In the genomic region with DNA sequence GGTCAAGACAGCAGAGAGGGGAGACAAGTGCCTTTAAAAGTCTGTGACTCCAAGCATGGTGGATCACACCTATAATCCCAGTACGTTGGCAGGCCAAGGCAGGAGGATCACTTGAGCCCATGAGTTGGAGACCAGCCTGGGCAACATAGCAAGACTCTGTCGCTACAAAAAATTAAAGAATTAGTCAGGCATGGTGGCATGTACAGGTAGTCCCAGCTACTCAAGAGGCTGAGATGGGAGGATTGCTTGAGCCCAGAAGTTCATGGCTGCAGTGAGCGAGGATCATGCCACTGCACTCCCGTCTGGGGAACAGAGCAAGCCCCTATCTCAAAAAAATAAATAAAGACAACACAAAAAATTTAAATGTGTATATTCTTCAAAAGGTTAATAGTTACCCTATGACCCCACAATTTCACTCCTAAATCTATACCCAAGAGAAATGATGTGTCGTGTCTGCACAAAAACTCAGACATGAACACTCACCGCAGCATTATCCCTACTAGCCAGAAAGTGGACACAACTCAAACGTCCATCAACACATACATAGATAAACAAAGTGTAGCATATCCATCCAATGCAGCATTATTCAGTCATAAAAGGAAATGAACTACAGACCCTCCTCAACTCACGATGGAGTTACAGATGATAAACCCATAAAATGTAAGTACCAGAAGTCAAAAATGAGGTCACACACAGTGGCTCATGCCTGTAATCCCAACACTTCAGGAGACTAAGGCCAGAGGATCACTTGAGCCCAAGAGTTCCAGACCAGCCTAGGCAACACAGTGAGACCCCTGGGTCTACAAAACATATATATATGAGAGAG, we compare ENCODE assay signal across 1 cellular context.
A peak's percentile ranks its signal among the peaks of the same experiment; 100 is the strongest.
TF ChIP-seq lines count a peak whose summit lies in the region.

No MANE protein-coding gene starts in this region.

TF ChIP-seq in K562, 482 proteins besides CTCF, POLR2A, EP300 and RAD21 (continued from another document):
- TF ChIP-seq ATF6 (CRISPR knock-in tag; IDR thresholded peaks at IDR 0.05) (no peak), HOXB6 (CRISPR knock-in tag; IDR thresholded peaks at IDR 0.05; ENCODE audit: borderline replicate concordance) (no peak), ATF7 (IDR thresholded peaks at IDR 0.05) (0 out of 2 replicates have a peak, but pooled peaks have one; percentile 28), NONO (IDR thresholded peaks at IDR 0.05; ENCODE audit: low read depth in 2 of 2, low read length in 1 of 2) (no peak), FOXK1 (CRISPR knock-in tag; IDR thresholded peaks at IDR 0.05; ENCODE audit: borderline replicate concordance) (no peak), ZSCAN29 (IDR thresholded peaks at IDR 0.05) (no peak), ZNF780A (CRISPR knock-in tag; IDR thresholded peaks at IDR 0.05) (no peak), TAF7 (tag; IDR thresholded peaks at IDR 0.05) (no peak), TAL1 (IDR thresholded peaks at IDR 0.05) (peak; percentile 65), KAT7 (CRISPR knock-in tag; IDR thresholded peaks at IDR 0.05; ENCODE audit: borderline replicate concordance) (0 out of 2 replicates have a peak, but pooled peaks have one; percentile 15), MAFG (tag; conservative IDR thresholded peaks at IDR 0.05) (no peak), TEAD4 (IDR thresholded peaks at IDR 0.05; ENCODE audit: low read length) (0 out of 2 replicates have a peak, but pooled peaks have one; percentile 43), TEAD4 (CRISPR knock-in tag; IDR thresholded peaks at IDR 0.05; ENCODE audit: borderline replicate concordance) (no peak), TAF15 (IDR thresholded peaks at IDR 0.05; ENCODE audit: low read depth, low read length) (no peak), HDGF (IDR thresholded peaks at IDR 0.05) (no peak), FOXJ2 (tag; IDR thresholded peaks at IDR 0.05) (0 out of 2 replicates have a peak, but pooled peaks have one; percentile 14), NR4A1 (CRISPR knock-in tag; IDR thresholded peaks at IDR 0.05) (no peak), NR4A1 (tag; IDR thresholded peaks at IDR 0.05) (no peak), JUND (IDR thresholded peaks at IDR 0.05; ENCODE audit: borderline replicate concordance, low read depth, low read length) (peak; percentile 24; the same call in 1 of the 2 replicates), JUND (tag; IDR thresholded peaks at IDR 0.05; ENCODE audit: borderline replicate concordance, low read depth, low read length) (no peak; the same call in 2 of the 3 replicates), CBFA2T3 (IDR thresholded peaks at IDR 0.05) (peak; percentile 80), BHLHE40 (IDR thresholded peaks at IDR 0.05; ENCODE audit: low read length) (peak; percentile 5; the same call in 1 of the 2 replicates)
- TF ChIP-seq, protein P1, sequence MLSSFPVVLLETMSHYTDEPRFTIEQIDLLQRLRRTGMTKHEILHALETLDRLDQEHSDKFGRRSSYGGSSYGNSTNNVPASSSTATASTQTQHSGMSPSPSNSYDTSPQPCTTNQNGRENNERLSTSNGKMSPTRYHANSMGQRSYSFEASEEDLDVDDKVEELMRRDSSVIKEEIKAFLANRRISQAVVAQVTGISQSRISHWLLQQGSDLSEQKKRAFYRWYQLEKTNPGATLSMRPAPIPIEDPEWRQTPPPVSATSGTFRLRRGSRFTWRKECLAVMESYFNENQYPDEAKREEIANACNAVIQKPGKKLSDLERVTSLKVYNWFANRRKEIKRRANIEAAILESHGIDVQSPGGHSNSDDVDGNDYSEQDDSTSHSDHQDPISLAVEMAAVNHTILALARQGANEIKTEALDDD (IDR thresholded peaks at IDR 0.05), result no peak
- TF ChIP-seq, protein P2, sequence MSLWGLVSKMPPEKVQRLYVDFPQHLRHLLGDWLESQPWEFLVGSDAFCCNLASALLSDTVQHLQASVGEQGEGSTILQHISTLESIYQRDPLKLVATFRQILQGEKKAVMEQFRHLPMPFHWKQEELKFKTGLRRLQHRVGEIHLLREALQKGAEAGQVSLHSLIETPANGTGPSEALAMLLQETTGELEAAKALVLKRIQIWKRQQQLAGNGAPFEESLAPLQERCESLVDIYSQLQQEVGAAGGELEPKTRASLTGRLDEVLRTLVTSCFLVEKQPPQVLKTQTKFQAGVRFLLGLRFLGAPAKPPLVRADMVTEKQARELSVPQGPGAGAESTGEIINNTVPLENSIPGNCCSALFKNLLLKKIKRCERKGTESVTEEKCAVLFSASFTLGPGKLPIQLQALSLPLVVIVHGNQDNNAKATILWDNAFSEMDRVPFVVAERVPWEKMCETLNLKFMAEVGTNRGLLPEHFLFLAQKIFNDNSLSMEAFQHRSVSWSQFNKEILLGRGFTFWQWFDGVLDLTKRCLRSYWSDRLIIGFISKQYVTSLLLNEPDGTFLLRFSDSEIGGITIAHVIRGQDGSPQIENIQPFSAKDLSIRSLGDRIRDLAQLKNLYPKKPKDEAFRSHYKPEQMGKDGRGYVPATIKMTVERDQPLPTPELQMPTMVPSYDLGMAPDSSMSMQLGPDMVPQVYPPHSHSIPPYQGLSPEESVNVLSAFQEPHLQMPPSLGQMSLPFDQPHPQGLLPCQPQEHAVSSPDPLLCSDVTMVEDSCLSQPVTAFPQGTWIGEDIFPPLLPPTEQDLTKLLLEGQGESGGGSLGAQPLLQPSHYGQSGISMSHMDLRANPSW (CRISPR knock-in tag; IDR thresholded peaks at IDR 0.05), result no peak
TF ChIP-seq in K562: peak in this region for 30.
